ENCODE assay signal across 2 cellular contexts in the genomic region with DNA sequence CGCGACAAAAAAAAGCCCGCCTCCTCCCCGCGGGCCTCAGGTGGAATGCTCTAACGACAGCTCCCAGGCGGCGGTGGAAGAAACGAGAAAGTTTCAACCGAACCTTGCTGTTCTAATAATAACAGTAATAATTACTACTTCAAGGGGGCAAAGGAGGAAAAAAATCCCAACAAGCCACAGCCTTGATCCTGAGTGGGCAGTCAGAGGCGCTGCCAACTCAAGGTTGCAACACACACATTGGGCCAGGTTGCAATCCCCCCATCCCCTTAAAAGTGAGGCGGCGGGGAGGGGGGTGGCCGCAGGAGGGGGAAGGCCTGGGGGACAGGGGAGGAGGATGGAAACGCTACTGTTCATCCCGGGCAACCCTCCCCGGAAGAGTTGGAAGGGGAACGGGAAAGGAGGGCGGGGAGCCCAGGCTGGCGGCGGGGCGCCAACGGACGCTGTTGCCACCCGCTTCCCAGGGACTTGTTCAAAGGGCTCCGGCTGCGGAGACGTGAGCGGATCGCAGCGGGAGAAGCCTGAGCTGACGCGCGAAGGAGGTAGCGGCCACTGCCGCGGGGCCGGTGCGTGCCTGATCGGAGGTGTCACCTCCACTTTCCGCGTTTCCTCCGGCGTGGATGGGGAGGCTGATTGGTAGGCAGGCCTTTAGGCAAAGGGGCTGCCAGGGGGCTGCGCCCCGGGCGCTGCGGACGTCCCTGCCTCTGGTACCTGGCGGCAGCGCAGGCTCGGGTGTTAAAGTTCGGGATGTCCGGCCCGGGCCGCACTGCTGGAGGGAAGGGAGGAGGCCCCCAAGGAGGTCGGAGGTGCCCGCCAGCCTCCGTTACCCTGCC.
TF ChIP-seq lines count a peak whose summit lies in the region.

No MANE protein-coding gene starts in this region.

TF ChIP-seq in IMR-90, 13 proteins besides CTCF, POLR2A, EP300 and RAD21:
- TF ChIP-seq MAZ (IDR thresholded peaks at IDR 0.05; ENCODE audit: borderline replicate concordance, low read depth, low read length), result no peak
- no peak for TF ChIP-seq RFX5 (IDR thresholded peaks at IDR 0.05; ENCODE audit: low read depth, low read length)
- TF ChIP-seq ELK1 (IDR thresholded peaks at IDR 0.05; ENCODE audit: borderline replicate concordance, low read depth, low read length), result no peak
- TF ChIP-seq CEBPB (IDR thresholded peaks at IDR 0.05; ENCODE audit: low read depth, low read length), result peak; percentile 47; the same call in 1 of the 2 replicates
- no peak for TF ChIP-seq BHLHE40 (IDR thresholded peaks at IDR 0.05; ENCODE audit: low read depth, low read length)
- no peak for TF ChIP-seq MAFK (IDR thresholded peaks at IDR 0.05; ENCODE audit: low read depth, low read length)
- TF ChIP-seq MXI1 (IDR thresholded peaks at IDR 0.05; ENCODE audit: borderline replicate concordance, low read depth, low read length), result 0 out of 2 replicates have a peak, but pooled peaks have one; percentile 4
- no peak for TF ChIP-seq SMC3 (IDR thresholded peaks at IDR 0.05; ENCODE audit: low read depth, low read length)

TF ChIP-seq in K562, 482 proteins besides CTCF, POLR2A, EP300 and RAD21:
- no peak for TF ChIP-seq TCF3 (CRISPR knock-in tag; IDR thresholded peaks at IDR 0.05)
- peak; percentile 31 for TF ChIP-seq RBBP5 (IDR thresholded peaks at IDR 0.05; ENCODE audit: borderline replicate concordance, insufficient read depth, low read length, poor library complexity, severe bottlenecking)
- 0 out of 4 replicates have a peak, but pooled peaks of 1 of the 2 experiments have one; percentile 9 for TF ChIP-seq FOXK2 (conservative IDR thresholded peaks at IDR 0.05 in 1 of 2, IDR thresholded peaks at IDR 0.05 in 1 of 2; ENCODE audit: low read depth in 2 of 2)
- TF ChIP-seq, protein P1, sequence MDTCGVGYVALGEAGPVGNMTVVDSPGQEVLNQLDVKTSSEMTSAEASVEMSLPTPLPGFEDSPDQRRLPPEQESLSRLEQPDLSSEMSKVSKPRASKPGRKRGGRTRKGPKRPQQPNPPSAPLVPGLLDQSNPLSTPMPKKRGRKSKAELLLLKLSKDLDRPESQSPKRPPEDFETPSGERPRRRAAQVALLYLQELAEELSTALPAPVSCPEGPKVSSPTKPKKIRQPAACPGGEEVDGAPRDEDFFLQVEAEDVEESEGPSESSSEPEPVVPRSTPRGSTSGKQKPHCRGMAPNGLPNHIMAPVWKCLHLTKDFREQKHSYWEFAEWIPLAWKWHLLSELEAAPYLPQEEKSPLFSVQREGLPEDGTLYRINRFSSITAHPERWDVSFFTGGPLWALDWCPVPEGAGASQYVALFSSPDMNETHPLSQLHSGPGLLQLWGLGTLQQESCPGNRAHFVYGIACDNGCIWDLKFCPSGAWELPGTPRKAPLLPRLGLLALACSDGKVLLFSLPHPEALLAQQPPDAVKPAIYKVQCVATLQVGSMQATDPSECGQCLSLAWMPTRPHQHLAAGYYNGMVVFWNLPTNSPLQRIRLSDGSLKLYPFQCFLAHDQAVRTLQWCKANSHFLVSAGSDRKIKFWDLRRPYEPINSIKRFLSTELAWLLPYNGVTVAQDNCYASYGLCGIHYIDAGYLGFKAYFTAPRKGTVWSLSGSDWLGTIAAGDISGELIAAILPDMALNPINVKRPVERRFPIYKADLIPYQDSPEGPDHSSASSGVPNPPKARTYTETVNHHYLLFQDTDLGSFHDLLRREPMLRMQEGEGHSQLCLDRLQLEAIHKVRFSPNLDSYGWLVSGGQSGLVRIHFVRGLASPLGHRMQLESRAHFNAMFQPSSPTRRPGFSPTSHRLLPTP (IDR thresholded peaks at IDR 0.05; ENCODE audit: borderline replicate concordance, extremely low read depth, insufficient read length), result no peak
- TF ChIP-seq ZFP36 (IDR thresholded peaks at IDR 0.05; ENCODE audit: low read depth, low read length, partially characterized antibody), result peak; percentile 64
- peak; percentile 4; the same call in 1 of the 2 replicates for TF ChIP-seq ZFX (CRISPR knock-in tag; IDR thresholded peaks at IDR 0.05)
- no peak for TF ChIP-seq ID3 (CRISPR knock-in tag; IDR thresholded peaks at IDR 0.05)
- TF ChIP-seq ID3 (tag; IDR thresholded peaks at IDR 0.05), result no peak
- no peak for TF ChIP-seq ESRRA (IDR thresholded peaks at IDR 0.05; ENCODE audit: borderline replicate concordance, low read depth)
- peak; percentile 60; the same call in 1 of the 2 replicates for TF ChIP-seq HNRNPL (IDR thresholded peaks at IDR 0.05; ENCODE audit: low read depth, low read length)
- TF ChIP-seq ELF2 (CRISPR knock-in tag; IDR thresholded peaks at IDR 0.05), result 0 out of 2 replicates have a peak, but pooled peaks have one; percentile 11
- TF ChIP-seq CCNT2 (IDR thresholded peaks at IDR 0.05; ENCODE audit: borderline replicate concordance, extremely low read depth, insufficient read length, low read depth, low read length), result peak; percentile 44
- TF ChIP-seq CEBPG (CRISPR knock-in tag; IDR thresholded peaks at IDR 0.05), result no peak
- TF ChIP-seq CEBPG (tag; conservative IDR thresholded peaks at IDR 0.05 in 1 of 2, IDR thresholded peaks at IDR 0.05 in 1 of 2), result peak in 1 of 2 experiments; percentile 25; a peak in 1 of 4 replicates
- peak; percentile 95 for TF ChIP-seq PRDM10 (IDR thresholded peaks at IDR 0.05; ENCODE audit: partially characterized antibody)
- TF ChIP-seq CTBP1 (IDR thresholded peaks at IDR 0.05; ENCODE audit: borderline replicate concordance), result no peak
- TF ChIP-seq ZC3H4 (CRISPR knock-in tag; IDR thresholded peaks at IDR 0.05; ENCODE audit: borderline replicate concordance), result peak; percentile 88
TF ChIP-seq in K562: peak in this region for 10.
